ENCODE assay signal across 8 cellular contexts in the genomic region with DNA sequence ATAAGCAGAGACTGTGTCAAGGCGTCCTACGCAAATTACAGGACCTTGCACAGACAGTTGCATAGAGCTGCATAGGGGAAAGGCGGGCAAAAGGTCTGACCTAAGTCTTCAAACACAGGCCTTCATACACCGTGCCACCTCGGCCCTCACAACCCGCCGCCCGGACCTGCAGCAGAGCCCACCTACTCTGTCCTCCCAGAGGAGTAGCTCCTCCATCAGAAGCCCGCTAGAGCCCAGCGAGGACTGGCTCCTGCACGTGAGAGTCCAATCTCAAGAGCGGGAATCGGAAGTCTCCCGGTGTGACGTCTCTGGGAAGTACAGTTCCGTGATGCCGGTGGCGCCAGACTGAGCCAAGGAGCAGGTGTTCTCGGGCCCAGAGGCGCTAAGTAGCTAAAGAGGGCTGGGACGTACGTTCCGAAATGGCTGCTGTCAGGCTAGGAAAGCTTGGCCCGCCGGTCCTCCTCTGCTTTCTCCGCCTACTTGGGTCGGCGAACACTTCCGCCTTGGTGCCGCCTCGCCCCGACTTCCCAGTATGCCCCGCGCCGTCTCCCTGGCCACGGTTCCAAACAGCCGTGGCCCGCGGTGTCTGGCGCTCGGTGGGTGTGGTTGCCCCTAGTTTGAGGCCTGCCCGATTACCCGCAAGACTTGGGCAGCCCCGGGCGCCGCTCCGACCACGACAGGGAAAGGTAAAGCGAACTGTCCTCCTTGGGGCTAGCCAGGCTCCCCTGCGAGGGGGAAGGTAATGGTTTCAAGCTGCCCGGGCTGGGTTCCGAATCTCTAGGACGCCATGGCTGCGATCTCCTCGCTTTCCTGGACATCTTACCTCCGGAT. TPM values are rescaled to one million over a fixed set of nuclear protein-coding genes. Genes with fewer than 3 reads are reported as not detected.
DNase-seq lines count a peak whose midpoint lies in the region; ATAC-seq lines count a peak whose summit lies in the region.

A gene with protein sequence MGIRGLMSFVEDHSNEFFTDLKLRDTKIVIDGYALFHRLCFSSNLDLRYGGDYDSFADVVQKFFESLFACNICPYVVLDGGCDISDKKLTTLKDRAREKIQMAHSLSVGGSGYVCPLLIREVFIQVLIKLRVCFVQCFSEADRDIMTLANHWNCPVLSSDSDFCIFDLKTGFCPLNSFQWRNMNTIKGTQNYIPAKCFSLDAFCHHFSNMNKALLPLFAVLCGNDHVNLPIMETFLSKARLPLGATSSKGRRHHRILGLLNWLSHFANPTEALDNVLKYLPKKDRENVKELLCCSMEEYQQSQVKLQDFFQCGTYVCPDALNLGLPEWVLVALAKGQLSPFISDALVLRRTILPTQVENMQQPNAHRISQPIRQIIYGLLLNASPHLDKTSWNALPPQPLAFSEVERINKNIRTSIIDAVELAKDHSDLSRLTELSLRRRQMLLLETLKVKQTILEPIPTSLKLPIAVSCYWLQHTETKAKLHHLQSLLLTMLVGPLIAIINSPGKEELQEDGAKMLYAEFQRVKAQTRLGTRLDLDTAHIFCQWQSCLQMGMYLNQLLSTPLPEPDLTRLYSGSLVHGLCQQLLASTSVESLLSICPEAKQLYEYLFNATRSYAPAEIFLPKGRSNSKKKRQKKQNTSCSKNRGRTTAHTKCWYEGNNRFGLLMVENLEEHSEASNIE (minus strand): TSS at position 505 of the 831 bp plus-strand sequence. CDS start 1,519 bp downstream, outside the sequence.
NEK11 (plus strand) TSS at position 557 of the 831 bp plus-strand sequence. CDS start 2,832 bp downstream, outside the sequence.

- H3K27me3 ChIP-seq in esophagus (ENCODE audit: control insufficient read depth in 1 of 2, insufficient read depth in 2 of 2, low read length in 2 of 2) = no peaks in the 10 kb centered on the region
- no peaks in the 10 kb centered on the region for H3K27me3 ChIP-seq in muscle layer of colon (ENCODE audit: control insufficient read depth in 1 of 2, insufficient read depth in 2 of 2, low read length in 2 of 2)

- peak within 1 kb of the TSS; percentile 89 to 98 (median 94) for H3K4me3 Mint-ChIP-seq in IgD-negative memory B cell

- ATAC-seq in GM21576 (IDR thresholded peaks at IDR 0.05; ENCODE audit: unreplicated experiment) = peak; percentile 98

- WGBS in esophagus, 2 donors = 0 to 1% methylated on average over 56 of the region's 56 CpGs

- H3K36me3 Mint-ChIP-seq in IgD-negative memory B cell = peaks cover 6% of the 10 kb centered on the region

- H3K27ac Mint-ChIP-seq in IgD-negative memory B cell = peak within 1 kb of the TSS; percentile 92 to 99 (median 98)

- no peaks in the 10 kb centered on the region for H3K27me3 Mint-ChIP-seq in IgD-negative memory B cell

- H3K9ac ChIP-seq in muscle layer of colon (ENCODE audit: low read length) = peak within 1 kb of the TSS; percentile 73

- H3K36me3 ChIP-seq in esophagus (ENCODE audit: control insufficient read depth in 2 of 2, insufficient read depth in 2 of 2, low read length in 1 of 2) (no peaks in the 10 kb centered on the region), muscle layer of colon (ENCODE audit: insufficient read depth, low read length) (peaks cover 4% of the 10 kb centered on the region)

- peak within 1 kb of the TSS; percentile 76 to 94 for H3K4me3 ChIP-seq in esophagus (ENCODE audit: low read depth in 1 of 2, low read length in 2 of 2)
- H3K4me3 ChIP-seq in muscle layer of colon (ENCODE audit: low read depth in 1 of 2, low read length in 2 of 2) = peak within 1 kb of the TSS; percentile 83 to 94

- H3K9me3 Mint-ChIP-seq in IgD-negative memory B cell = no peaks in the 10 kb centered on the region

- no peaks in the 10 kb centered on the region for H3K9me3 ChIP-seq in esophagus (ENCODE audit: control insufficient read depth in 2 of 2, insufficient read depth in 1 of 2, low read depth in 1 of 2, low read length in 1 of 2)
- no peaks in the 10 kb centered on the region for H3K9me3 ChIP-seq in muscle layer of colon (ENCODE audit: low read length)

- peak; percentile 71 for DNase-seq in DMS153 (lab: John Stamatoyannopoulos, UW)
- DNase-seq in OCI-M1 (lab: John Stamatoyannopoulos, UW) = peak; percentile 88
- DNase-seq in activated T-cell treated with anti-CD3 and anti-CD28 coated beads, Interleukin-2, amount 50 U/mL, for 1 hour = peak; percentile 92
- DNase-seq in stimulated activated CD8-positive, alpha-beta memory T cell treated with anti-CD3 and anti-CD28 coated beads, Interleukin-7, amount 100 ng/mL, for 24 hours (ENCODE audit: low read depth) = peak; percentile 81

- H3K4me1 Mint-ChIP-seq in IgD-negative memory B cell = peaks cover 38 to 43% (median 41%) of the 10 kb centered on the region in 3 donors

- H3K4me1 ChIP-seq in esophagus (ENCODE audit: control insufficient read depth in 2 of 2, insufficient read depth in 2 of 2, low read length in 1 of 2) (peaks cover 0 to 3% of the 10 kb centered on the region in 2 donors), muscle layer of colon (ENCODE audit: insufficient read depth, low read length) (peaks cover 38% of the 10 kb centered on the region)

- H3K27ac ChIP-seq in esophagus (ENCODE audit: low read depth in 2 of 2, low read length in 1 of 2) (peak within 1 kb of the TSS; percentile 92 to 99), muscle layer of colon (ENCODE audit: low read depth, low read length) (peak within 1 kb of the TSS; percentile 72)

RNA-seq across cellular contexts. Expression of the first gene that starts in this region (rescaled TPM):
- polyA plus RNA-seq in IgD-negative memory B cell (20.1 TPM), esophagus (1 to 10 TPM; 1.6 to 2.9 TPM)

RNA-seq across cellular contexts. Expression of gene NEK11, which starts in this region (rescaled TPM):
- polyA plus RNA-seq in IgD-negative memory B cell (1.5 TPM), esophagus (1 to 10 TPM; 1.2 to 1.5 TPM)

Comparison
In these comparisons a context has a peak if more than half of its experiments do, and no peak if none do; other contexts are left out.
1. Peak in every context shown above with its lines: DNase-seq, ATAC-seq, H3K4me3 ChIP-seq and H3K27ac ChIP-seq.